In the genomic region with DNA sequence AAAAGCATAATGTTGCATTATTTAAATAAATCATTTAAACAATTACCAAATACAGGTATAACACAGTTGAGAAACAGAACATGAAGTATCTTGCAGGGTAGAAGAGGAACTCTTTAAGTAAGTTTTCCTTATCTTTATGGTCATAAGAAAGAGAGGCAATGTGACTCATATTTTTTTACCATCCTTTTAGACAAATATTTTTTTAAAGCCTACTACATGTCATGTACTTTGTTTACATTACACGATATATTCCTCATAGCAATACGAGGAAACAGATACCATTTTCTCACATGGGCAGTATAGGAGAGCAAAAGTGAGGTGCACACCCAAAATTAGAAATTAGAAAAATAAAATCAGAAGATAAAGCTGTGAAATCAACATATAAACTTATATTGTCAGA, we compare ENCODE assay signal across 35 cellular contexts. TPM values are rescaled to one million over a fixed set of nuclear protein-coding genes. Genes with fewer than 3 reads are reported as not detected.
"Had no signal": no experiment of that assay in that cellular context is flagged by ENCODE, and none has a peak within 500 bp of the region (broad histone marks: within the 10 kb centered on the region; RNA-seq: fewer than 3 reads in every experiment).

No MANE protein-coding gene starts in this region.

- DNase-seq: activated CD4-positive, alpha-beta memory T cell treated with anti-CD3 and anti-CD28 coated beads for 36 hours; activated CD4-positive, alpha-beta T cell treated with anti-CD3 and anti-CD28 coated beads for 36 hours; activated CD4-positive, alpha-beta T cell treated with anti-CD3 and anti-CD28 coated beads, Interleukin-2, amount 10 ng/mL, durations not matched to agents 24 days and 14 days; activated CD4-positive, CD25-positive, alpha-beta regulatory T cell; activated CD4-positive, CD25-positive, alpha-beta regulatory T cell treated with anti-CD3 and anti-CD28 coated beads, Interleukin-2, amount 50 U/mL, for 72 hours; activated CD8-positive, alpha-beta memory T cell treated with anti-CD3 and anti-CD28 coated beads, Interleukin-2, amount 10 ng/mL, durations not matched to agents 7 days and 5 days; activated CD8-positive, alpha-beta memory T cell treated with anti-CD3 and anti-CD28 coated beads, Interleukin-2, amount 50 U/mL, for 4 hours; activated CD8-positive, alpha-beta T cell treated with anti-CD3 and anti-CD28 coated beads, Interleukin-2, amount 10 ng/mL, durations not matched to agents 7 days and 5 days; activated effector memory CD4-positive, alpha-beta T cell treated with anti-CD3 and anti-CD28 coated beads, Interleukin-2, amount 50 U/mL, for 16 hours; activated naive CD4-positive, alpha-beta T cell treated with anti-CD3 and anti-CD28 coated beads for 36 hours; activated naive CD8-positive, alpha-beta T cell treated with anti-CD3 and anti-CD28 coated beads for 36 hours; activated naive CD8-positive, alpha-beta T cell treated with anti-CD3 and anti-CD28 coated beads, Interleukin-2, amount 50 U/mL, for 24 hours; activated T-cell treated with anti-CD3 and anti-CD28 coated beads, Interleukin-2, amount 50 U/mL, for 1 hour; activated T-cell treated with anti-CD3 and anti-CD28 coated beads, Interleukin-2, amount 50 U/mL, for 48 hours; adrenal gland; amygdala; aorta; body of pancreas; caudate nucleus; cortex of kidney; dermis blood vessel endothelial cell; effector CD4-positive, alpha-beta T cell; effector memory CD8-positive, alpha-beta T cell; erythroblast; foreskin melanocyte; heart right ventricle had no signal

- H3K27ac ChIP-seq: adrenal gland, body of pancreas, esophagus muscularis mucosa, gastroesophageal sphincter, heart right ventricle, hepatocyte had no signal

- H3K9me3 ChIP-seq: adrenal gland, body of pancreas, esophagus muscularis mucosa had no signal

- H3K4me1 ChIP-seq: adrenal gland, body of pancreas, esophagus muscularis mucosa, gastroesophageal sphincter, heart right ventricle had no signal

- H3K4me3 Mint-ChIP-seq: activated CD4-positive, alpha-beta memory T cell treated with anti-CD3 and anti-CD28 coated beads for 36 hours; activated CD4-positive, alpha-beta T cell treated with anti-CD3 and anti-CD28 coated beads for 36 hours; activated CD4-positive, alpha-beta T cell treated with anti-CD3 and anti-CD28 coated beads, Interleukin-2, amount 10 ng/mL, durations not matched to agents 24 days and 14 days; activated CD8-positive, alpha-beta memory T cell treated with anti-CD3 and anti-CD28 coated beads, Interleukin-2, amount 10 ng/mL, durations not matched to agents 7 days and 5 days; activated CD8-positive, alpha-beta T cell treated with anti-CD3 and anti-CD28 coated beads, Interleukin-2, amount 10 ng/mL, durations not matched to agents 7 days and 5 days; activated naive CD4-positive, alpha-beta T cell treated with anti-CD3 and anti-CD28 coated beads for 36 hours; activated naive CD4-positive, alpha-beta T cell treated with anti-CD3 and anti-CD28 coated beads, Interleukin-2, amount 50 U/mL, for 24 hours; activated naive CD8-positive, alpha-beta T cell treated with anti-CD3 and anti-CD28 coated beads for 36 hours; activated naive CD8-positive, alpha-beta T cell treated with anti-CD3 and anti-CD28 coated beads, Interleukin-2, amount 50 U/mL, for 24 hours; activated T-helper 1 cell treated with anti-CD3 and anti-CD28 coated beads, Interleukin-12 subunit alpha, Interleukin-12 subunit beta, Interleukin-2, Interleukin-4 antibody, amounts not matched to agents 30 ng/mL and 10 ng/mL and 1 ng/mL, durations not matched to agents 14 hours and 24 hours and 36 hours; effector memory CD8-positive, alpha-beta T cell; T-helper 1 cell treated with Interleukin-12 subunit alpha and Interleukin-12 subunit beta and Interleukin-4 antibody, amounts not matched to agents 30 μg/mL and 1 μg/mL, for 36 hours; T-helper 2 cell treated with Interferon-gamma antibody and Interleukin-4, amounts not matched to agents 5 μg/mL and 100 μg/mL, for 36 hours had no signal

- H3K36me3 ChIP-seq: adrenal gland, esophagus muscularis mucosa, gastroesophageal sphincter, heart right ventricle had no signal

- H3K27me3 ChIP-seq: adrenal gland, body of pancreas, esophagus muscularis mucosa, gastroesophageal sphincter, heart right ventricle, hepatocyte had no signal

- H3K4me2 ChIP-seq: hepatocyte had no signal

- H3K27me3 Mint-ChIP-seq: activated CD4-positive, alpha-beta memory T cell treated with anti-CD3 and anti-CD28 coated beads for 36 hours; activated CD4-positive, alpha-beta T cell treated with anti-CD3 and anti-CD28 coated beads for 36 hours; activated CD4-positive, alpha-beta T cell treated with anti-CD3 and anti-CD28 coated beads, Interleukin-2, amount 10 ng/mL, durations not matched to agents 24 days and 14 days; activated CD8-positive, alpha-beta memory T cell treated with anti-CD3 and anti-CD28 coated beads, Interleukin-2, amount 10 ng/mL, durations not matched to agents 7 days and 5 days; activated naive CD4-positive, alpha-beta T cell treated with anti-CD3 and anti-CD28 coated beads, Interleukin-2, amount 50 U/mL, for 24 hours; activated naive CD8-positive, alpha-beta T cell treated with anti-CD3 and anti-CD28 coated beads for 36 hours; activated naive CD8-positive, alpha-beta T cell treated with anti-CD3 and anti-CD28 coated beads, Interleukin-2, amount 50 U/mL, for 24 hours; effector memory CD8-positive, alpha-beta T cell had no signal

- H2AFZ ChIP-seq: hepatocyte had no signal

- ATAC-seq: activated CD4-positive, alpha-beta T cell treated with anti-CD3 and anti-CD28 coated beads for 36 hours; activated CD8-positive, alpha-beta memory T cell treated with anti-CD3 and anti-CD28 coated beads, Interleukin-2, amount 10 ng/mL, durations not matched to agents 7 days and 5 days; activated CD8-positive, alpha-beta T cell treated with anti-CD3 and anti-CD28 coated beads, Interleukin-2, amount 10 ng/mL, durations not matched to agents 7 days and 5 days; activated naive CD8-positive, alpha-beta T cell treated with anti-CD3 and anti-CD28 coated beads, Interleukin-2, amount 50 U/mL, for 24 hours; body of pancreas; effector memory CD8-positive, alpha-beta T cell; gastroesophageal sphincter; heart right ventricle had no signal

- H3K9me3 Mint-ChIP-seq: activated naive CD8-positive, alpha-beta T cell treated with anti-CD3 and anti-CD28 coated beads, Interleukin-2, amount 50 U/mL, for 24 hours had no signal

- H3K36me3 Mint-ChIP-seq: activated CD4-positive, alpha-beta memory T cell treated with anti-CD3 and anti-CD28 coated beads for 36 hours; activated CD8-positive, alpha-beta memory T cell treated with anti-CD3 and anti-CD28 coated beads, Interleukin-2, amount 10 ng/mL, durations not matched to agents 7 days and 5 days; activated naive CD4-positive, alpha-beta T cell treated with anti-CD3 and anti-CD28 coated beads, Interleukin-2, amount 50 U/mL, for 24 hours; activated naive CD8-positive, alpha-beta T cell treated with anti-CD3 and anti-CD28 coated beads for 36 hours had no signal

- H3K4me3 ChIP-seq: adrenal gland, body of pancreas, esophagus muscularis mucosa, gastroesophageal sphincter, heart right ventricle, hepatocyte had no signal

- H3K4me1 Mint-ChIP-seq: activated CD4-positive, alpha-beta T cell treated with anti-CD3 and anti-CD28 coated beads for 36 hours; activated CD4-positive, alpha-beta T cell treated with anti-CD3 and anti-CD28 coated beads, Interleukin-2, amount 10 ng/mL, durations not matched to agents 24 days and 14 days; activated CD8-positive, alpha-beta memory T cell treated with anti-CD3 and anti-CD28 coated beads, Interleukin-2, amount 10 ng/mL, durations not matched to agents 7 days and 5 days; activated naive CD4-positive, alpha-beta T cell treated with anti-CD3 and anti-CD28 coated beads, Interleukin-2, amount 50 U/mL, for 24 hours; activated naive CD8-positive, alpha-beta T cell treated with anti-CD3 and anti-CD28 coated beads for 36 hours; activated naive CD8-positive, alpha-beta T cell treated with anti-CD3 and anti-CD28 coated beads, Interleukin-2, amount 50 U/mL, for 24 hours had no signal

- H3K27ac Mint-ChIP-seq: activated CD4-positive, alpha-beta memory T cell treated with anti-CD3 and anti-CD28 coated beads for 36 hours; activated CD4-positive, alpha-beta T cell treated with anti-CD3 and anti-CD28 coated beads for 36 hours; activated CD4-positive, alpha-beta T cell treated with anti-CD3 and anti-CD28 coated beads, Interleukin-2, amount 10 ng/mL, durations not matched to agents 24 days and 14 days; activated CD8-positive, alpha-beta memory T cell treated with anti-CD3 and anti-CD28 coated beads, Interleukin-2, amount 10 ng/mL, durations not matched to agents 7 days and 5 days; activated CD8-positive, alpha-beta T cell treated with anti-CD3 and anti-CD28 coated beads, Interleukin-2, amount 10 ng/mL, durations not matched to agents 7 days and 5 days; activated naive CD4-positive, alpha-beta T cell treated with anti-CD3 and anti-CD28 coated beads for 36 hours; activated naive CD4-positive, alpha-beta T cell treated with anti-CD3 and anti-CD28 coated beads, Interleukin-2, amount 50 U/mL, for 24 hours; activated naive CD8-positive, alpha-beta T cell treated with anti-CD3 and anti-CD28 coated beads for 36 hours; activated naive CD8-positive, alpha-beta T cell treated with anti-CD3 and anti-CD28 coated beads, Interleukin-2, amount 50 U/mL, for 24 hours; activated T-helper 1 cell treated with anti-CD3 and anti-CD28 coated beads, Interleukin-12 subunit alpha, Interleukin-12 subunit beta, Interleukin-2, Interleukin-4 antibody, amounts not matched to agents 30 ng/mL and 10 ng/mL and 1 ng/mL, durations not matched to agents 14 hours and 24 hours and 36 hours; activated T-helper 2 cell treated with anti-CD3 and anti-CD28 coated beads, Interferon-gamma antibody, Interleukin-2, Interleukin-4, amounts not matched to agents 10 μg/mL and 5 μg/mL and 100 μg/mL, durations not matched to agents 14 hours and 24 hours and 36 hours; effector memory CD8-positive, alpha-beta T cell; T-helper 1 cell treated with Interleukin-12 subunit alpha and Interleukin-12 subunit beta and Interleukin-4 antibody, amounts not matched to agents 30 μg/mL and 1 μg/mL, for 36 hours; T-helper 2 cell treated with Interferon-gamma antibody and Interleukin-4, amounts not matched to agents 5 μg/mL and 100 μg/mL, for 36 hours had no signal

RNA-seq across cellular contexts. Expression of a gene that starts 49.3 kb away (rescaled TPM):
- total RNA-seq: activated CD4-positive, alpha-beta memory T cell treated with anti-CD3 and anti-CD28 coated beads for 36 hours; activated CD4-positive, alpha-beta T cell treated with anti-CD3 and anti-CD28 coated beads for 36 hours; activated CD4-positive, alpha-beta T cell treated with anti-CD3 and anti-CD28 coated beads, Interleukin-2, amount 10 ng/mL, durations not matched to agents 24 days and 14 days; activated CD8-positive, alpha-beta memory T cell treated with anti-CD3 and anti-CD28 coated beads for 36 hours; activated CD8-positive, alpha-beta memory T cell treated with anti-CD3 and anti-CD28 coated beads, Interleukin-2, amount 10 ng/mL, durations not matched to agents 7 days and 5 days; activated CD8-positive, alpha-beta T cell treated with anti-CD3 and anti-CD28 coated beads, Interleukin-2, amount 10 ng/mL, durations not matched to agents 7 days and 5 days; activated naive CD4-positive, alpha-beta T cell treated with anti-CD3 and anti-CD28 coated beads for 36 hours; activated naive CD8-positive, alpha-beta T cell treated with anti-CD3 and anti-CD28 coated beads for 36 hours; activated T-helper 1 cell treated with anti-CD3 and anti-CD28 coated beads, Interleukin-12 subunit alpha, Interleukin-12 subunit beta, Interleukin-2, Interleukin-4 antibody, amounts not matched to agents 30 ng/mL and 10 ng/mL and 1 ng/mL, durations not matched to agents 14 hours and 24 hours and 36 hours; activated T-helper 2 cell treated with anti-CD3 and anti-CD28 coated beads, Interferon-gamma antibody, Interleukin-2, Interleukin-4, amounts not matched to agents 10 μg/mL and 5 μg/mL and 100 μg/mL, durations not matched to agents 14 hours and 24 hours and 36 hours; dermis blood vessel endothelial cell had no signal
- polyA plus RNA-seq: aorta had no signal
